ENCODE assay signal across 11 cellular contexts in the genomic region with DNA sequence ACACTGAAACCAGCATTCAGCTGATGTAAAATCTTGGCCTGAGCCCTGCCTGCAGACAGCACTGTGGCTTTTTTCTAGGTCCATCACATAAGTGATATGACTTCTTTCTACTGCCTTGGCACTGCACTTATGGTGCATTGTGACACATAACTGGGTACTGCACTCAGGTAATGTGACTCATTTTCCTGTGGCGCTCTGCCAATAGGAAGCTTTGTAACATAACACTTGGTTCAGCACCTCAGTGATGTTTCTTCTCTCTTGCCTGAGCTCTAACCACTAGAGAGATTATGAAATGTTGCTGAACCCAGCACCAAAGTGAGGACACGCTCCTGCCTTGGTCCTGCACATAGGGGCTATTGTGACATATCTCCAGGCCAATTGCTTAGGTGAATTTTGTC. TPM values are rescaled to one million over a fixed set of nuclear protein-coding genes. Genes with fewer than 3 reads are reported as not detected.
DNase-seq lines count a peak whose midpoint lies in the region; ATAC-seq lines count a peak whose summit lies in the region.
"Not testable (repeated sequence)": the region's sequence is repeated elsewhere in the genome, so short reads cannot be mapped to it uniquely, and the experiment has no call there.
"Had no signal": no experiment of that assay in that cellular context is flagged by ENCODE, and none has a peak within 500 bp of the region (broad histone marks: within the 10 kb centered on the region; RNA-seq: fewer than 3 reads in every experiment).

No MANE protein-coding gene starts in this region.

- CTCF ChIA-PET in activated CD4-positive, alpha-beta T cell treated with anti-CD3 and anti-CD28 coated beads for 36 hours (lab: Charles Lee) = not testable (repeated sequence)

- not testable (repeated sequence) for H3K4me1 Mint-ChIP-seq in activated CD4-positive, alpha-beta T cell treated with anti-CD3 and anti-CD28 coated beads for 36 hours; stimulated activated effector memory CD8-positive, alpha-beta T cell treated with anti-CD3 and anti-CD28 coated beads, Interleukin-12 subunit alpha, Interleukin-12 subunit beta, amount 100 ng/mL, for 72 hours

- H3K27ac Mint-ChIP-seq in activated CD4-positive, alpha-beta T cell treated with anti-CD3 and anti-CD28 coated beads for 36 hours; activated naive CD4-positive, alpha-beta T cell treated with anti-CD3 and anti-CD28 coated beads, Interleukin-2, amount 50 U/mL, for 72 hours; stimulated activated effector memory CD8-positive, alpha-beta T cell treated with anti-CD3 and anti-CD28 coated beads, Interleukin-12 subunit alpha, Interleukin-12 subunit beta, amount 100 ng/mL, for 72 hours: not testable (repeated sequence)

- H3K4me3 Mint-ChIP-seq in activated CD4-positive, alpha-beta T cell treated with anti-CD3 and anti-CD28 coated beads for 36 hours; stimulated activated effector memory CD8-positive, alpha-beta T cell treated with anti-CD3 and anti-CD28 coated beads, Interleukin-12 subunit alpha, Interleukin-12 subunit beta, amount 100 ng/mL, for 72 hours: not testable (repeated sequence)

- DNase-seq in activated CD4-positive, alpha-beta T cell treated with anti-CD3 and anti-CD28 coated beads for 36 hours; activated naive CD4-positive, alpha-beta T cell treated with anti-CD3 and anti-CD28 coated beads, Interleukin-2, amount 50 U/mL, for 72 hours (ENCODE audit: low spot score in 2 of 2); left lobe of liver (ENCODE audit: low spot score); stimulated activated effector memory CD8-positive, alpha-beta T cell treated with anti-CD3 and anti-CD28 coated beads, Interleukin-12 subunit alpha, Interleukin-12 subunit beta, amount 100 ng/mL, for 72 hours (ENCODE audit: low spot score in 2 of 2): not testable (repeated sequence)

- peak; percentile 34 for ATAC-seq in activated CD4-positive, alpha-beta T cell treated with anti-CD3 and anti-CD28 coated beads for 36 hours
- ATAC-seq in activated naive CD4-positive, alpha-beta T cell treated with anti-CD3 and anti-CD28 coated beads, Interleukin-2, amount 50 U/mL, for 72 hours = peak; percentile 22 to 53
- ATAC-seq in left lobe of liver = peak; percentile 29
- ATAC-seq in stimulated activated effector memory CD8-positive, alpha-beta T cell treated with anti-CD3 and anti-CD28 coated beads, Interleukin-12 subunit alpha, Interleukin-12 subunit beta, amount 100 ng/mL, for 72 hours = peak; percentile 60

- H3K9me3 Mint-ChIP-seq in activated CD4-positive, alpha-beta T cell treated with anti-CD3 and anti-CD28 coated beads for 36 hours (ENCODE audit: low read depth); activated naive CD4-positive, alpha-beta T cell treated with anti-CD3 and anti-CD28 coated beads, Interleukin-2, amount 50 U/mL, for 72 hours; stimulated activated effector memory CD8-positive, alpha-beta T cell treated with anti-CD3 and anti-CD28 coated beads, Interleukin-12 subunit alpha, Interleukin-12 subunit beta, amount 100 ng/mL, for 72 hours: not testable (repeated sequence)

- intact Hi-C loops in activated CD4-positive, alpha-beta T cell treated with anti-CD3 and anti-CD28 coated beads for 36 hours (cut with DNase I, micrococcal nuclease) = not testable (repeated sequence)

- not testable (repeated sequence) for H3K27me3 Mint-ChIP-seq in activated CD4-positive, alpha-beta T cell treated with anti-CD3 and anti-CD28 coated beads for 36 hours

- not testable (repeated sequence) for H3K36me3 Mint-ChIP-seq in activated CD4-positive, alpha-beta T cell treated with anti-CD3 and anti-CD28 coated beads for 36 hours (ENCODE audit: low read depth); activated naive CD4-positive, alpha-beta T cell treated with anti-CD3 and anti-CD28 coated beads, Interleukin-2, amount 50 U/mL, for 72 hours; stimulated activated effector memory CD8-positive, alpha-beta T cell treated with anti-CD3 and anti-CD28 coated beads, Interleukin-12 subunit alpha, Interleukin-12 subunit beta, amount 100 ng/mL, for 72 hours

- POLR2A ChIA-PET in activated CD4-positive, alpha-beta T cell treated with anti-CD3 and anti-CD28 coated beads for 36 hours (lab: Charles Lee) = not testable (repeated sequence)

RNA-seq across cellular contexts. Expression of a gene that starts 12.4 kb away (rescaled TPM):
- not detected for total RNA-seq in activated CD4-positive, alpha-beta T cell treated with anti-CD3 and anti-CD28 coated beads for 36 hours
- total RNA-seq in activated naive CD4-positive, alpha-beta T cell treated with anti-CD3 and anti-CD28 coated beads, Interleukin-2, amount 50 U/mL, for 72 hours = not detected
- not detected for total RNA-seq in left lobe of liver
- total RNA-seq: A673; CD4-positive, alpha-beta memory T cell; CD4-positive, CD25-positive, alpha-beta regulatory T cell; CD8-positive, alpha-beta memory T cell; Daoy; G401; GM12878 had no signal
